Comparison of ENCODE assay signal across 8 cellular contexts in the genomic region with DNA sequence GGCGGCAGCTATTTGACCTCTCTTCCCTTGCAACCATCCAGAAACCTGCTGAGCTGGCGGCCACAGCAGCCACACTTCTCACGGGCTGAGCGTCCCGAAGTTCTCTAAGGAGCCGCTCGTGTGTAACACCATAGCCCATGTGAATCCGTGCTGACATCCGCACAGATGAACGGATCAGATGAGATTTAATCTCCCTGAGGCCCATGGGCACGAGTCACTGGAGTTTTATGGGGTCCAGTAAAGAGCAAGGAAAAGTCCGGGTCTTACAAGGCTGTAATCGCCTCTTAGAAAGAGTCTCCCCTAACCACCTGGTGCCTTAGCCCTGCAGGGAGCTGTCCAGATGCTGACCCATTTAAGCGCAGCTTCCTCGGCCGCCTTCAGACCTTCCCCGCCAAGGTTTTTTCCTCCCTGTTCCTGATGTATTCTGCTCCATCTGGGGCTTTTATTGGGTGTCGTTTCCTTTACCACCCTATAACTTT. TPM values are rescaled to one million over a fixed set of nuclear protein-coding genes. Genes with fewer than 3 reads are reported as not detected.
DNase-seq lines count a peak whose midpoint lies in the region; ATAC-seq and TF ChIP-seq lines count a peak whose summit lies in the region.

No MANE protein-coding gene starts in this region.

- ATAC-seq in stimulated activated naive CD8-positive, alpha-beta T cell treated with anti-CD3 and anti-CD28 coated beads, Interleukin-15, Interleukin-2, amounts not matched to agents 100 U/mL and 50 U/mL, for 24 hours: no peak
- ATAC-seq in HG03135 (IDR thresholded peaks at IDR 0.05; ENCODE audit: unreplicated experiment): no peak

- H3K27me3 Mint-ChIP-seq in activated CD4-positive, alpha-beta memory T cell treated with anti-CD3 and anti-CD28 coated beads, Interleukin-2, amount 10 ng/mL, durations not matched to agents 7 days and 5 days: peaks cover 54% of the 10 kb centered on the region

- DNase-seq in AG08395 (ENCODE audit: low spot score): peak; percentile 76
- peak; percentile 61 for DNase-seq in HEK293T (ENCODE audit: extremely low spot score)
- DNase-seq in activated CD4-positive, alpha-beta memory T cell treated with anti-CD3 and anti-CD28 coated beads, Interleukin-2, amount 10 ng/mL, durations not matched to agents 7 days and 5 days: peak; percentile 33
- DNase-seq in iPS DF 19.7 (ENCODE audit: low read depth, low spot score): peak; percentile 28
- peak; percentile 23 for DNase-seq in stimulated activated naive CD8-positive, alpha-beta T cell treated with anti-CD3 and anti-CD28 coated beads, Interleukin-15, Interleukin-2, amounts not matched to agents 100 U/mL and 50 U/mL, for 24 hours
- DNase-seq in NCI-H1694 (lab: John Stamatoyannopoulos, UW): no peak
- no peak for DNase-seq in NCI-H2227 treated with DMSO at 0.1 percent for 48 hours (lab: John Stamatoyannopoulos, UW)

- H3K4me3 Mint-ChIP-seq in activated CD4-positive, alpha-beta memory T cell treated with anti-CD3 and anti-CD28 coated beads, Interleukin-2, amount 10 ng/mL, durations not matched to agents 7 days and 5 days: no peak overlapping the region

- H3K4me1 Mint-ChIP-seq in activated CD4-positive, alpha-beta memory T cell treated with anti-CD3 and anti-CD28 coated beads, Interleukin-2, amount 10 ng/mL, durations not matched to agents 7 days and 5 days: peaks cover 4% of the 10 kb centered on the region

- no peak overlapping the region for H3K27ac Mint-ChIP-seq in activated CD4-positive, alpha-beta memory T cell treated with anti-CD3 and anti-CD28 coated beads, Interleukin-2, amount 10 ng/mL, durations not matched to agents 7 days and 5 days

- no peaks in the 10 kb centered on the region for H3K9me3 Mint-ChIP-seq in activated CD4-positive, alpha-beta memory T cell treated with anti-CD3 and anti-CD28 coated beads, Interleukin-2, amount 10 ng/mL, durations not matched to agents 7 days and 5 days

- no peaks in the 10 kb centered on the region for H3K36me3 Mint-ChIP-seq in activated CD4-positive, alpha-beta memory T cell treated with anti-CD3 and anti-CD28 coated beads, Interleukin-2, amount 10 ng/mL, durations not matched to agents 7 days and 5 days (ENCODE audit: low read depth)

- POLR2A ChIA-PET in HEK293T (lab: Yijun Ruan, JAX): no interaction called here
- POLR2A ChIA-PET in activated CD4-positive, alpha-beta memory T cell treated with anti-CD3 and anti-CD28 coated beads, Interleukin-2, amount 10 ng/mL, durations not matched to agents 7 days and 5 days (lab: Charles Lee): no interaction called here

- CTCF ChIA-PET in HEK293T (lab: Yijun Ruan, JAX): no interaction called here
- CTCF ChIA-PET in activated CD4-positive, alpha-beta memory T cell treated with anti-CD3 and anti-CD28 coated beads, Interleukin-2, amount 10 ng/mL, durations not matched to agents 7 days and 5 days (lab: Charles Lee): no interaction called here

TF ChIP-seq in HEK293T, 16 proteins besides CTCF, POLR2A, EP300 and RAD21:
- TF ChIP-seq TARDBP (IDR thresholded peaks at IDR 0.05) (no peak), NFRKB (IDR thresholded peaks at IDR 0.05) (no peak), ZNF384 (IDR thresholded peaks at IDR 0.05) (no peak), BHLHE40 (IDR thresholded peaks at IDR 0.05; ENCODE audit: borderline replicate concordance) (no peak), FOXA1 (IDR thresholded peaks at IDR 0.05) (no peak), SUZ12 (IDR thresholded peaks at IDR 0.05) (no peak), FOXM1 (IDR thresholded peaks at IDR 0.05; ENCODE audit: borderline replicate concordance) (no peak), CTBP1 (IDR thresholded peaks at IDR 0.05; ENCODE audit: borderline replicate concordance) (no peak), ELF4 (IDR thresholded peaks at IDR 0.05) (no peak), ARNT (IDR thresholded peaks at IDR 0.05) (no peak)
- TF ChIP-seq, protein P1, sequence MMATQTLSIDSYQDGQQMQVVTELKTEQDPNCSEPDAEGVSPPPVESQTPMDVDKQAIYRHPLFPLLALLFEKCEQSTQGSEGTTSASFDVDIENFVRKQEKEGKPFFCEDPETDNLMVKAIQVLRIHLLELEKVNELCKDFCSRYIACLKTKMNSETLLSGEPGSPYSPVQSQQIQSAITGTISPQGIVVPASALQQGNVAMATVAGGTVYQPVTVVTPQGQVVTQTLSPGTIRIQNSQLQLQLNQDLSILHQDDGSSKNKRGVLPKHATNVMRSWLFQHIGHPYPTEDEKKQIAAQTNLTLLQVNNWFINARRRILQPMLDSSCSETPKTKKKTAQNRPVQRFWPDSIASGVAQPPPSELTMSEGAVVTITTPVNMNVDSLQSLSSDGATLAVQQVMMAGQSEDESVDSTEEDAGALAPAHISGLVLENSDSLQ (IDR thresholded peaks at IDR 0.05): no peak

RNA-seq across cellular contexts. Expression of a gene that starts 5.5 kb away (rescaled TPM):
- not detected for total RNA-seq in activated CD4-positive, alpha-beta memory T cell treated with anti-CD3 and anti-CD28 coated beads, Interleukin-2, amount 10 ng/mL, durations not matched to agents 7 days and 5 days

Comparison
In these comparisons a context has a peak if more than half of its experiments do, and no peak if none do; other contexts are left out.
1. DNase-seq: peak in AG08395 (single experiment), HEK293T (single experiment), activated CD4-positive, alpha-beta memory T cell treated with anti-CD3 and anti-CD28 coated beads, Interleukin-2, amount 10 ng/mL, durations not matched to agents 7 days and 5 days (single experiment), iPS DF 19.7 (single experiment) and stimulated activated naive CD8-positive, alpha-beta T cell treated with anti-CD3 and anti-CD28 coated beads, Interleukin-15, Interleukin-2, amounts not matched to agents 100 U/mL and 50 U/mL, for 24 hours (single experiment); none in NCI-H1694 (single experiment) and NCI-H2227 treated with DMSO at 0.1 percent for 48 hours (single experiment).